ENCODE assay signal across 1 cellular context in the genomic region with DNA sequence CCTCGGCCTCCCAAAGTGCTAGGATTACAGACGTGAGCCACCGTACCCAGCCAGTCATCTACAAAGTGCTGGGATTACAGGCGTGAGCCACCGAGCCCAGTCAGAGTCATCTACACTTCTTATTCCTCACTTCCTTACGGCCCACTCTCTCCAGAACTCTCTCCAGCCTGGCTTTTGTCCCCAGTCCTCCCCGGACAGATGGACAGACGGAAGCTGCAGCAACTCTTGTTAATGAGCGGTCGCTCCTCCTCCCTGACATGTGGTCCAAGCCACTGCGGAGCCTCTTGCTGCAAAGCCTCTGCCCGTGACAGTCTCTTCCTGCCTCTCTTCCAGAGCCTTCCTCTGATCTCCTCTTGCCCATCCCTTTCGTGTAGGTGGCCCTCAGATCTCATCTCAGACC.
TF ChIP-seq lines count a peak whose summit lies in the region.

No MANE protein-coding gene starts in this region.

TF ChIP-seq in K562, 482 proteins besides CTCF, POLR2A, EP300 and RAD21 (continued from another document):
- TF ChIP-seq ZNF764 (CRISPR knock-in tag; IDR thresholded peaks at IDR 0.05; ENCODE audit: low read depth) (no peak), ZSCAN32 (CRISPR knock-in tag; IDR thresholded peaks at IDR 0.05) (no peak), BHLHE40 (IDR thresholded peaks at IDR 0.05; ENCODE audit: low read length) (no peak), ZNF347 (CRISPR knock-in tag; IDR thresholded peaks at IDR 0.05; ENCODE audit: low read depth) (no peak), ZKSCAN3 (CRISPR knock-in tag; IDR thresholded peaks at IDR 0.05) (no peak), RBM15 (IDR thresholded peaks at IDR 0.05; ENCODE audit: insufficient read depth, low read length) (no peak), ZNF239 (CRISPR knock-in tag; IDR thresholded peaks at IDR 0.05) (no peak), RFX7 (CRISPR knock-in tag; IDR thresholded peaks at IDR 0.05) (no peak)
- TF ChIP-seq, protein P1, sequence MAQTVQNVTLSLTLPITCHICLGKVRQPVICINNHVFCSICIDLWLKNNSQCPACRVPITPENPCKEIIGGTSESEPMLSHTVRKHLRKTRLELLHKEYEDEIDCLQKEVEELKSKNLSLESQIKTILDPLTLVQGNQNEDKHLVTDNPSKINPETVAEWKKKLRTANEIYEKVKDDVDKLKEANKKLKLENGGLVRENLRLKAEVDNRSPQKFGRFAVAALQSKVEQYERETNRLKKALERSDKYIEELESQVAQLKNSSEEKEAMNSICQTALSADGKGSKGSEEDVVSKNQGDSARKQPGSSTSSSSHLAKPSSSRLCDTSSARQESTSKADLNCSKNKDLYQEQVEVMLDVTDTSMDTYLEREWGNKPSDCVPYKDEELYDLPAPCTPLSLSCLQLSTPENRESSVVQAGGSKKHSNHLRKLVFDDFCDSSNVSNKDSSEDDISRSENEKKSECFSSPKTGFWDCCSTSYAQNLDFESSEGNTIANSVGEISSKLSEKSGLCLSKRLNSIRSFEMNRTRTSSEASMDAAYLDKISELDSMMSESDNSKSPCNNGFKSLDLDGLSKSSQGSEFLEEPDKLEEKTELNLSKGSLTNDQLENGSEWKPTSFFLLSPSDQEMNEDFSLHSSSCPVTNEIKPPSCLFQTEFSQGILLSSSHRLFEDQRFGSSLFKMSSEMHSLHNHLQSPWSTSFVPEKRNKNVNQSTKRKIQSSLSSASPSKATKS (CRISPR knock-in tag; IDR thresholded peaks at IDR 0.05), result no peak
- TF ChIP-seq, protein P2, sequence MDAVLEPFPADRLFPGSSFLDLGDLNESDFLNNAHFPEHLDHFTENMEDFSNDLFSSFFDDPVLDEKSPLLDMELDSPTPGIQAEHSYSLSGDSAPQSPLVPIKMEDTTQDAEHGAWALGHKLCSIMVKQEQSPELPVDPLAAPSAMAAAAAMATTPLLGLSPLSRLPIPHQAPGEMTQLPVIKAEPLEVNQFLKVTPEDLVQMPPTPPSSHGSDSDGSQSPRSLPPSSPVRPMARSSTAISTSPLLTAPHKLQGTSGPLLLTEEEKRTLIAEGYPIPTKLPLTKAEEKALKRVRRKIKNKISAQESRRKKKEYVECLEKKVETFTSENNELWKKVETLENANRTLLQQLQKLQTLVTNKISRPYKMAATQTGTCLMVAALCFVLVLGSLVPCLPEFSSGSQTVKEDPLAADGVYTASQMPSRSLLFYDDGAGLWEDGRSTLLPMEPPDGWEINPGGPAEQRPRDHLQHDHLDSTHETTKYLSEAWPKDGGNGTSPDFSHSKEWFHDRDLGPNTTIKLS (IDR thresholded peaks at IDR 0.05; ENCODE audit: borderline replicate concordance, low read depth), result no peak
